Comparison of ENCODE assay signal across 13 cellular contexts in the genomic region with DNA sequence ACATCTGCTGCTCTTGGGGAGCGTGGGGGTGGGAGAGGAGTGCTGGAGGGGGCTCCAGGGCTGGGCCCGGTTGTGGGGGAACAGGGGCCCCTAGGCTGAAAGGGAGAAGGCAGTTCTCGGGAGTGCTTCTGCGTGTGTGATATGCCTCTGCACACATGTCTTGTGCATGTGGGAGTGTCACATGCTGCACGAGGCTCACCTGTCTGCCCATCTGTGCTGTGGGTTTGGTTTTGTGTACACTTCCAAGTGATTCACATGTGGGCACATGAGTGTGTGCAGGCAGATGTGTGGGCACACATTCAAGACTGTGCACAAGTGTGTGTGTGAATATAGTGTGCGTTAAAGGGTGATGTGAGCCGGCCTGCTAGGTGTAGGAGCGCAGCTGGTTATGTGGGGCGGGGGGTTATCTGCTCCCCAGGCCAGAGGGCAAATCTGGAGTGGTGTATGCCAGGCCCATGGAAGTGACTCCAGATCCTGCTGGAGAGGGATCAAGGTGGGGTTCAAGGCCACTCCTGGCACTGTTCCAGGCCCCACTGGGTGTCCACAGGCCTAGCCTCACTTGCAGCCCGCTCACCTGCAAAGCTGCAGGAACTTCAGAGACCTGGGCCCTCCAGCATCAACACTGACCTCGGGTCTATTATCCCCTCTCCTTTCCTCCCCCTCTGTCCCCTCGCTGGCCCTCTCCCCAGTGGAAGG. TPM values are rescaled to one million over a fixed set of nuclear protein-coding genes. Genes with fewer than 3 reads are reported as not detected.
DNase-seq lines count a peak whose midpoint lies in the region; ATAC-seq, FAIRE-seq and TF ChIP-seq lines count a peak whose summit lies in the region.
"Had no signal": no experiment of that assay in that cellular context is flagged by ENCODE, and none has a peak within 500 bp of the region (broad histone marks: within the 10 kb centered on the region; RNA-seq: fewer than 3 reads in every experiment).

No MANE protein-coding gene starts in this region.

- no peak overlapping the region for H2AFZ ChIP-seq in H9 (ENCODE audit: low read length)
- no peak overlapping the region for H2AFZ ChIP-seq in astrocyte (ENCODE audit: low read depth, low read length)
- H2AFZ ChIP-seq in HepG2 (ENCODE audit: low read length): no peak overlapping the region

- no peak for TF ChIP-seq RAD21 in HepG2 (CRISPR knock-in tag; IDR thresholded peaks at IDR 0.05)

- H3K4me2 ChIP-seq in H9 (ENCODE audit: insufficient read depth, insufficient read length, low read length) (no peak overlapping the region), astrocyte (ENCODE audit: low read length) (peak overlapping the region; percentile 81), HepG2 (ENCODE audit: low read depth, low read length) (peak overlapping the region; percentile 75; the same call in 1 of the 2 replicates)

- H3K9me3 ChIP-seq in H9 (ENCODE audit: control insufficient read depth, low read depth, low read length): no peaks in the 10 kb centered on the region
- no peaks in the 10 kb centered on the region for H3K9me3 ChIP-seq in astrocyte (ENCODE audit: insufficient read depth, low read depth, low read length)
- no peaks in the 10 kb centered on the region for H3K9me3 ChIP-seq in HepG2 (ENCODE audit: low read length)

- H3K4me3 Mint-ChIP-seq in H9: peak overlapping the region; percentile 16 to 79; a peak in 2 of 5 replicates
- H3K4me3 Mint-ChIP-seq in astrocyte (ENCODE audit: unreplicated experiment): peak overlapping the region; percentile 84
- H3K4me3 Mint-ChIP-seq: activated T-cell treated with anti-CD3 and anti-CD28 coated beads, Interleukin-2, amount 50 U/mL, for 24 hours had no signal

- H4K91ac ChIP-seq in H9 (ENCODE audit: insufficient read length, low read depth, low read length): no peak overlapping the region

- no peak overlapping the region for H2BK5ac ChIP-seq in H9 (ENCODE audit: insufficient read length, low read length)

- peaks cover 68% of the 10 kb centered on the region for H3K27me3 Mint-ChIP-seq in H9 (ENCODE audit: low read depth)
- no peaks in the 10 kb centered on the region for H3K27me3 Mint-ChIP-seq in astrocyte (ENCODE audit: low read depth, unreplicated experiment)

- intact Hi-C loops in HepG2 (cut with micrococcal nuclease; ENCODE audit: unreplicated experiment): loop anchor here (10.0 kb wide), 1 partner anchor 123 kb away; a partner anchor contains a TSS

- H3T11ph ChIP-seq in H9 (ENCODE audit: low read length): no peak overlapping the region

- CTCF ChIA-PET in HepG2 (lab: Yijun Ruan, JAX; ENCODE audit: low intra/inter-chr PET ratio, low total read pairs): no interaction called here

- ATAC-seq in HepG2 (no peak), esophagus mucosa (no peak)

- no peak overlapping the region for H2BK120ac ChIP-seq in H9 (ENCODE audit: low read depth, low read length, poor library complexity, severe bottlenecking)

- TF ChIP-seq POLR2A in HepG2 (IDR thresholded peaks at IDR 0.05; ENCODE audit: insufficient read depth in 1 of 2, low read depth in 2 of 2, low read length in 2 of 2): no peak

- POLR2A ChIA-PET in HepG2 (lab: Yijun Ruan, JAX): interaction anchor here (0.6 to 1.4 kb wide), 6 partner anchors 9 to 121 kb away, joined by 3 to 5 read pairs (median 3); a partner anchor contains a TSS

- no peaks in the 10 kb centered on the region for H3K79me1 ChIP-seq in H9 (ENCODE audit: insufficient read depth, low read depth, low read length, poor library complexity, severe bottlenecking)

- H3K4me3 ChIP-seq in astrocyte (ENCODE audit: insufficient read depth, low read depth, low read length) (no peak overlapping the region), HepG2 (replicated peaks in 1 of 3; ENCODE audit: insufficient read depth in 1 of 3, low read depth in 2 of 3, low read length in 3 of 3) (peak overlapping the region; percentile 7 to 77 (median 55); a peak in 1 of 6 replicates), skin epidermis (peak overlapping the region in 1 of 7 experiments; percentile 71)

- no peak overlapping the region for H3K18ac ChIP-seq in H9 (ENCODE audit: insufficient read length, low read depth, low read length)

- TF ChIP-seq CTCF in H9 (conservative IDR thresholded peaks at IDR 0.05): no peak
- TF ChIP-seq CTCF in astrocyte (IDR thresholded peaks at IDR 0.05; ENCODE audit: insufficient read depth, low read depth, low read length): no peak
- TF ChIP-seq CTCF in HepG2 (CRISPR knock-in tag; IDR thresholded peaks at IDR 0.05): no peak

- no peak overlapping the region for H4K5ac ChIP-seq in H9 (ENCODE audit: insufficient read length, low read depth, low read length)

- H3K27me3 ChIP-seq in H9 (ENCODE audit: insufficient read depth, low read length): peaks cover 61% of the 10 kb centered on the region
- no peaks in the 10 kb centered on the region for H3K27me3 ChIP-seq in astrocyte (ENCODE audit: insufficient read depth, low read length)
- peaks cover 8 to 65% of the 10 kb centered on the region in 2 experiments for H3K27me3 ChIP-seq in HepG2 (ENCODE audit: control insufficient read depth in 1 of 2, insufficient read depth in 2 of 2, low read length in 2 of 2)

- H4K20me1 ChIP-seq in H9 (ENCODE audit: control insufficient read depth, insufficient read depth, insufficient read length): no peaks in the 10 kb centered on the region
- H4K20me1 ChIP-seq in astrocyte (ENCODE audit: insufficient read depth, low read length): peaks cover 14% of the 10 kb centered on the region
- H4K20me1 ChIP-seq in HepG2 (ENCODE audit: insufficient read depth, low read length): peaks cover 15% of the 10 kb centered on the region; the same call in 1 of the 2 replicates

- no peak for DNase-seq in H9
- DNase-seq in astrocyte (ENCODE audit: low read depth): no peak
- DNase-seq in HepG2 (ENCODE audit: low spot score): no peak
- DNase-seq in HK-2 (ENCODE audit: unreplicated experiment): no peak
- no peak for DNase-seq in NCI-H1436 (lab: John Stamatoyannopoulos, UW)
- no peak for DNase-seq in OCI-M2 (lab: John Stamatoyannopoulos, UW; ENCODE audit: unreplicated experiment)
- DNase-seq: activated T-cell treated with anti-CD3 and anti-CD28 coated beads, Interleukin-2, amount 50 U/mL, for 24 hours; NCI-H187 treated with DMSO at 0.1 percent for 48 hours; occipital lobe; stimulated activated naive CD4-positive, alpha-beta T cell had no signal

- H3K27ac Mint-ChIP-seq in H9 (no peak overlapping the region; a peak in 1 of 7 replicates), astrocyte (ENCODE audit: unreplicated experiment) (no peak overlapping the region)
- H3K27ac Mint-ChIP-seq: activated T-cell treated with anti-CD3 and anti-CD28 coated beads, Interleukin-2, amount 50 U/mL, for 24 hours had no signal

- FAIRE-seq in astrocyte (lab: Jason Lieb, UNC) (no peak), HepG2 (lab: Jason Lieb, UNC) (no peak)

- no peak overlapping the region for H3K14ac ChIP-seq in H9 (ENCODE audit: insufficient read depth, low read length)

- no peak overlapping the region for H3K23ac ChIP-seq in H9 (ENCODE audit: insufficient read length, low read depth, low read length)

- no peak overlapping the region for H2BK12ac ChIP-seq in H9 (ENCODE audit: insufficient read length, low read depth, low read length)

- no CpG with 5 or more reads among the region's 12 CpGs for WGBS in H9 (ENCODE audit: extremely low coverage, insufficient read length, low lambda C conversion rate)
- 79% methylated on average over 12 of the region's 12 CpGs for WGBS in HepG2 (ENCODE audit: low lambda C conversion rate)

- no peak overlapping the region for H2AK5ac ChIP-seq in H9 (ENCODE audit: insufficient read length, low read length)

- no peaks in the 10 kb centered on the region for H3K36me3 ChIP-seq in astrocyte (ENCODE audit: insufficient read depth, low read length)
- no peaks in the 10 kb centered on the region for H3K36me3 ChIP-seq in HepG2 (replicated peaks in 1 of 2; ENCODE audit: control insufficient read depth in 1 of 2, insufficient read depth in 2 of 2, low read length in 2 of 2)

- H3K36me3 Mint-ChIP-seq in H9 (ENCODE audit: insufficient read depth in 1 of 3, low read depth in 3 of 3): peaks cover 0 to 5% (median 4%) of the 10 kb centered on the region in 3 experiments; a peak in 3 of 7 replicates
- no peaks in the 10 kb centered on the region for H3K36me3 Mint-ChIP-seq in astrocyte (ENCODE audit: low read depth, unreplicated experiment)

- H3K79me2 ChIP-seq in H9 (ENCODE audit: insufficient read depth, low read length) (no peaks in the 10 kb centered on the region), astrocyte (ENCODE audit: insufficient read depth, low read length) (peaks cover 45% of the 10 kb centered on the region), HepG2 (ENCODE audit: insufficient read depth, low read length) (peaks cover 13% of the 10 kb centered on the region)

- H3K23me2 ChIP-seq in H9 (ENCODE audit: insufficient read length, low read depth, low read length, poor library complexity, severe bottlenecking): peaks cover 27% of the 10 kb centered on the region

- H3K9me3 Mint-ChIP-seq in H9: peaks cover 0 to 3% of the 10 kb centered on the region in 2 experiments; a peak in 1 of 5 replicates
- H3K9me3 Mint-ChIP-seq in astrocyte (ENCODE audit: unreplicated experiment): no peaks in the 10 kb centered on the region
- H3K9me3 Mint-ChIP-seq: activated T-cell treated with anti-CD3 and anti-CD28 coated beads, Interleukin-2, amount 50 U/mL, for 24 hours had no signal

- H3K4ac ChIP-seq in H9 (ENCODE audit: low read depth, low read length): no peak overlapping the region

- H3K56ac ChIP-seq in H9 (ENCODE audit: insufficient read length, low read depth, low read length): no peak overlapping the region

- no peak for TF ChIP-seq EP300 in HepG2 (IDR thresholded peaks at IDR 0.05; ENCODE audit: low read depth in 2 of 2, low read length in 2 of 2)
- no peak for TF ChIP-seq EP300 in HepG2 (CRISPR knock-in tag; IDR thresholded peaks at IDR 0.05; ENCODE audit: borderline replicate concordance)

- H3K4me1 Mint-ChIP-seq in H9 (peaks cover 20 to 57% of the 10 kb centered on the region in 2 experiments), astrocyte (ENCODE audit: low read depth, unreplicated experiment) (peaks cover 27% of the 10 kb centered on the region)

- H3K27ac ChIP-seq in H9 (ENCODE audit: insufficient read length, low read depth, low read length): no peak overlapping the region
- H3K27ac ChIP-seq in astrocyte (ENCODE audit: low read depth, low read length): no peak overlapping the region
- no peak overlapping the region for H3K27ac ChIP-seq in HepG2 (ENCODE audit: extremely low read length, insufficient read depth, low read length)
- peak overlapping the region in 17 of 21 experiments; percentile 84 to 99 (median 93) for H3K27ac ChIP-seq in skin epidermis
- H3K27ac ChIP-seq: epithelial cell of prostate had no signal

- no peaks in the 10 kb centered on the region for H3K4me1 ChIP-seq in H9 (ENCODE audit: insufficient read depth, low read length)
- peaks cover 49% of the 10 kb centered on the region for H3K4me1 ChIP-seq in astrocyte (ENCODE audit: insufficient read depth, low read length)
- peaks cover 82% of the 10 kb centered on the region for H3K4me1 ChIP-seq in HepG2 (ENCODE audit: insufficient read depth, low read length)

- no TSS peak for BruUV-seq in HepG2 (replicated peaks; lab: Mats Ljungman, UMichigan)

- no peak overlapping the region for H2BK20ac ChIP-seq in H9 (ENCODE audit: low read depth, low read length, poor library complexity, severe bottlenecking)

- H3K9ac ChIP-seq in H9 (ENCODE audit: extremely low read depth, insufficient read length, low read length) (no peak overlapping the region), astrocyte (ENCODE audit: low read length) (peak overlapping the region; percentile 82), HepG2 (ENCODE audit: insufficient read depth, low read depth, low read length) (no peak overlapping the region)

- no peak overlapping the region for H4K8ac ChIP-seq in H9 (replicated peaks; ENCODE audit: insufficient read length, low read depth, low read length)

- in situ Hi-C loops in HepG2 (cut with HindIII; ENCODE audit: extremely low pct_ligation_motif_present, low pct_unique_long_range_greater_than_20kb): no loop called here

- H2BK15ac ChIP-seq in H9 (ENCODE audit: low read depth, low read length): no peak overlapping the region

RNA-seq across cellular contexts. Expression of a gene that starts 3.8 kb away (rescaled TPM):
- total RNA-seq in H9 (2021): 1.7 and 3.1 TPM in 2 replicates
- 18.5 TPM in 2 replicates for total RNA-seq in astrocyte
- 0.94 and 1.7 TPM in 2 replicates for total RNA-seq in HepG2 (2016; rRNA removed; fragmentation: Illumina TruSeq; extraction: Trizol)
- total RNA-seq in HepG2 (2016; cell fraction: cytosol; rRNA removed; fragmentation: Illumina TruSeq; extraction: Trizol; ENCODE audit: low read depth): 1.4 and 1.8 TPM in 2 replicates
- 1.2 and 1.8 TPM in 2 replicates for total RNA-seq in HepG2 (2016; cell fraction: insoluble cytoplasmic fraction; rRNA removed; fragmentation: Illumina TruSeq; extraction: Trizol)
- total RNA-seq in HepG2 (2016; cell fraction: membrane; rRNA removed; fragmentation: Illumina TruSeq; extraction: Trizol): 1.2 and 1.9 TPM in 2 replicates
- total RNA-seq in HepG2 (2016; cell fraction: nucleus; rRNA removed; fragmentation: Illumina TruSeq; extraction: Trizol): 2.8 and 3.9 TPM in 2 replicates
- 1.4 TPM in 2 replicates for polyA plus RNA-seq in HepG2 (2011; rRNA removed)
- polyA plus RNA-seq in HepG2 (2011; cell fraction: cytosol; rRNA removed): 0.42 and 0.64 TPM in 2 replicates
- polyA plus RNA-seq in HepG2 (2011; cell fraction: nucleus; rRNA removed): 15.9 and 22.2 TPM in 2 replicates
- polyA plus RNA-seq in HepG2 (2012): 1.8 and 2.5 TPM in 2 replicates
- 1.1 and 1.4 TPM in 2 replicates for polyA plus RNA-seq in HepG2 (2016; cell fraction: cytosol; fragmentation: Illumina TruSeq; extraction: Trizol; ENCODE audit: low read depth)
- polyA plus RNA-seq in HepG2 (2016; cell fraction: insoluble cytoplasmic fraction; fragmentation: Illumina TruSeq; extraction: Trizol; ENCODE audit: low read depth): 1.3 and 1.9 TPM in 2 replicates
- 1.9 and 2.3 TPM in 2 replicates for polyA plus RNA-seq in HepG2 (2016; cell fraction: membrane; fragmentation: Illumina TruSeq; extraction: Trizol; ENCODE audit: low read depth)
- 9.5 and 11.0 TPM in 2 replicates for polyA plus RNA-seq in HepG2 (2016; cell fraction: nucleus; fragmentation: Illumina TruSeq; extraction: Trizol; ENCODE audit: insufficient read depth, low read depth)
- polyA minus RNA-seq in HepG2 (2011; rRNA and poly(A)+ RNA removed; ENCODE audit: low replicate concordance): 1.7 and 5.4 TPM in 2 replicates
- polyA minus RNA-seq in HepG2 (2011; cell fraction: cytosol; rRNA and poly(A)+ RNA removed): 1.1 and 1.9 TPM in 2 replicates
- 5.5 and 5.9 TPM in 2 replicates for polyA minus RNA-seq in HepG2 (2011; cell fraction: nucleus; rRNA and poly(A)+ RNA removed)
- 4.2 TPM for total RNA-seq in esophagus mucosa

Comparison
In these comparisons a context has a peak if more than half of its experiments do, and no peak if none do; other contexts are left out.
1. H3K27ac ChIP-seq: peak in skin epidermis (17 of 21); none in H9 (single experiment), astrocyte (single experiment) and HepG2 (single experiment).